ENCODE assay signal across 27 cellular contexts in the genomic region with DNA sequence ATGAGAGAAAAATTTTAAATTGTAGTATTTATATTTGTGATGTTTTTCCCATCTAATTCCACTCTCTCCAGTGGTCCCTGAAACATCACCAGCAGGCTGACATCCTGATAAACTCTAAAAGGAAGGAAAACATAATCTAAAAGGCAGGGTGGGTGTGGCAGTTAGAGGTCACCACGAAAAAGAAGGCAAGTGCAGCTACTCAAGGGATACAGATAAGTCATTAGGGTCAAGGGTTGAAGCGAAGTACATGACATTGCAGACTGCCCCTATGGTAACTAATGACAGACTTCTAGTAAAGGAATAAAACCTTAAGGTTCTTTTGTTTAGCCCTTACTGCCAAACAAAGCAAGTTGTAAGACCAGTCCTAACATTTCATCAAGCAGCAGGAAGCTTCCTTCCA. TPM values are rescaled to one million over a fixed set of nuclear protein-coding genes. Genes with fewer than 3 reads are reported as not detected.
A peak's percentile ranks its signal among the peaks of the same experiment; 100 is the strongest.
DNase-seq lines count a peak whose midpoint lies in the region; ATAC-seq, FAIRE-seq and TF ChIP-seq lines count a peak whose summit lies in the region.
"Had no signal": no experiment of that assay in that cellular context is flagged by ENCODE, and none has a peak within 500 bp of the region (broad histone marks: within the 10 kb centered on the region; RNA-seq: fewer than 3 reads in every experiment).

No MANE protein-coding gene starts in this region.

- TF ChIP-seq POLR2A in HepG2 (IDR thresholded peaks at IDR 0.05; ENCODE audit: insufficient read depth in 1 of 2, low read depth in 2 of 2, low read length in 2 of 2) = no peak

- no peak for TF ChIP-seq CTCF in liver (IDR thresholded peaks at IDR 0.05; ENCODE audit: low read depth, low read length, missing input control)
- TF ChIP-seq CTCF in HepG2 (CRISPR knock-in tag; IDR thresholded peaks at IDR 0.05) = no peak
- no peak for TF ChIP-seq CTCF in dorsolateral prefrontal cortex (IDR thresholded peaks at IDR 0.05 in 54 of 56, conservative IDR thresholded peaks at IDR 0.05 in 2 of 56; ENCODE audit: low read depth in 1 of 56, partially characterized antibody in 56 of 56)
- TF ChIP-seq CTCF in upper lobe of right lung (IDR thresholded peaks at IDR 0.05) = no peak

- H3K4me3 ChIP-seq in liver (ENCODE audit: low read depth in 1 of 3, low read length in 3 of 3) = no peak overlapping the region
- no peak overlapping the region for H3K4me3 ChIP-seq in HepG2 (replicated peaks in 1 of 3; ENCODE audit: insufficient read depth in 1 of 3, low read depth in 2 of 3, low read length in 3 of 3)
- H3K4me3 ChIP-seq in dorsolateral prefrontal cortex = no peak overlapping the region
- no peak overlapping the region for H3K4me3 ChIP-seq in upper lobe of right lung
- H3K4me3 ChIP-seq: BLaER1 treated with 17β-estradiol and CSF1 and Interleukin-3, amounts not matched to agents 10 nM and 100 nM; GM23338 had no signal

- no TSS peak for BruUV-seq in HepG2 (replicated peaks; lab: Mats Ljungman, UMichigan)

- FAIRE-seq in HepG2 (lab: Jason Lieb, UNC) = no peak
- FAIRE-seq: GM18507, RCC 7860 had no signal

- H3K36me3 ChIP-seq in liver (ENCODE audit: control insufficient read depth in 4 of 4, insufficient read depth in 3 of 4, low read depth in 1 of 4, low read length in 3 of 4) (peaks cover 0 to 8% (median 3%) of the 10 kb centered on the region in 4 donors), HepG2 (replicated peaks in 1 of 2; ENCODE audit: control insufficient read depth in 1 of 2, insufficient read depth in 2 of 2, low read length in 2 of 2) (peaks cover 0 to 13% of the 10 kb centered on the region in 2 experiments; a peak in 3 of 5 replicates), upper lobe of right lung (peaks cover 39% of the 10 kb centered on the region)

- H2AFZ ChIP-seq in HepG2 (ENCODE audit: low read length) = no peak overlapping the region
- H2AFZ ChIP-seq: GM23338 had no signal

- 60% methylated on average over 2 of the region's 2 CpGs for WGBS in liver
- WGBS in HepG2 (ENCODE audit: low lambda C conversion rate) = 67% methylated on average over 2 of the region's 2 CpGs

- CTCF ChIA-PET in HepG2 (lab: Yijun Ruan, JAX; ENCODE audit: low intra/inter-chr PET ratio, low total read pairs) = no interaction called here

- H3K79me2 ChIP-seq in HepG2 (ENCODE audit: insufficient read depth, low read length) = no peaks in the 10 kb centered on the region

- H3K27ac ChIP-seq in liver (ENCODE audit: low read depth in 1 of 2, low read length in 2 of 2) = peak overlapping the region in 1 of 2 donors; percentile 46
- H3K27ac ChIP-seq in HepG2 (ENCODE audit: extremely low read length, insufficient read depth, low read length) = no peak overlapping the region
- H3K27ac ChIP-seq in dorsolateral prefrontal cortex = peak overlapping the region; percentile 43 to 99 (median 93)
- H3K27ac ChIP-seq in upper lobe of right lung = peak overlapping the region; percentile 7
- H3K27ac ChIP-seq: BLaER1 treated with 17β-estradiol and CSF1 and Interleukin-3, amounts not matched to agents 10 nM and 100 nM; HL-60 had no signal

- no peak for ATAC-seq in HepG2
- ATAC-seq in left lobe of liver = peak; percentile 40
- no peak for ATAC-seq in upper lobe of right lung
- ATAC-seq: GM23338, Right ventricle myocardium inferior had no signal

- DNase-seq in HepG2 (ENCODE audit: low spot score) = no peak
- no peak for DNase-seq in dorsolateral prefrontal cortex
- DNase-seq in left lobe of liver (ENCODE audit: low spot score) = no peak
- no peak for DNase-seq in upper lobe of right lung
- DNase-seq in hippocampal formation (lab: John Stamatoyannopoulos, UW) = no peak
- DNase-seq in NCI-H2196 treated with DMSO at 0.1 percent for 48 hours (lab: John Stamatoyannopoulos, UW; ENCODE audit: unreplicated experiment) = no peak
- DNase-seq in stimulated activated CD4-positive, alpha-beta T cell treated with anti-CD3 and anti-CD28 coated beads, Interleukin-15, amount 100 ng/mL, for 24 hours = no peak
- DNase-seq: 8988T; Calu3; CD8-positive, alpha-beta memory T cell; GDM1; HCEC 1CT; KG1; NCI-H1092 treated with DMSO at 0.1 percent for 48 hours; NCI-H146; NCI-H2029; NCI-H226; NCI-H524; NCI-H82; OCI-M1 had no signal

- POLR2A ChIA-PET in HepG2 (lab: Yijun Ruan, JAX) = interaction anchor here (1.9 kb wide), 1 partner anchor 29 kb away, joined by 5 read pairs; no protein-coding TSS in a partner anchor

- no peak for TF ChIP-seq RAD21 in liver (IDR thresholded peaks at IDR 0.05)
- TF ChIP-seq RAD21 in HepG2 (CRISPR knock-in tag; IDR thresholded peaks at IDR 0.05) = no peak

- no peaks in the 10 kb centered on the region for H4K20me1 ChIP-seq in HepG2 (ENCODE audit: insufficient read depth, low read length)
- H4K20me1 ChIP-seq: BLaER1 treated with 17β-estradiol and CSF1 and Interleukin-3, amounts not matched to agents 10 nM and 100 nM had no signal

- H3K4me1 ChIP-seq in liver (ENCODE audit: control insufficient read depth in 4 of 4, insufficient read depth in 4 of 4, low read length in 3 of 4) = peaks cover 2 to 15% (median 4%) of the 10 kb centered on the region in 4 donors
- H3K4me1 ChIP-seq in HepG2 (ENCODE audit: insufficient read depth, low read length) = peaks cover 55% of the 10 kb centered on the region
- no peaks in the 10 kb centered on the region for H3K4me1 ChIP-seq in upper lobe of right lung

- TF ChIP-seq EP300 in HepG2 (IDR thresholded peaks at IDR 0.05; ENCODE audit: low read depth in 2 of 2, low read length in 2 of 2) = no peak
- TF ChIP-seq EP300 in HepG2 (CRISPR knock-in tag; IDR thresholded peaks at IDR 0.05; ENCODE audit: borderline replicate concordance) = no peak

- intact Hi-C loops in HepG2 (cut with micrococcal nuclease; ENCODE audit: unreplicated experiment) (no loop called here), dorsolateral prefrontal cortex (cut with DNase I) (no loop called here), upper lobe of right lung (cut with DNase I) (no loop called here)

- no peaks in the 10 kb centered on the region for H3K9me3 ChIP-seq in liver (ENCODE audit: control insufficient read depth in 4 of 4, low read length in 3 of 4)
- H3K9me3 ChIP-seq in HepG2 (ENCODE audit: low read length) = no peaks in the 10 kb centered on the region
- no peaks in the 10 kb centered on the region for H3K9me3 ChIP-seq in upper lobe of right lung
- H3K9me3 ChIP-seq: BLaER1 treated with 17β-estradiol and CSF1 and Interleukin-3, amounts not matched to agents 10 nM and 100 nM had no signal

- in situ Hi-C loops in HepG2 (cut with HindIII; ENCODE audit: extremely low pct_ligation_motif_present, low pct_unique_long_range_greater_than_20kb) = no loop called here

- no peaks in the 10 kb centered on the region for H3K27me3 ChIP-seq in liver (ENCODE audit: control insufficient read depth in 4 of 4, insufficient read depth in 4 of 4, low read length in 3 of 4)
- no peaks in the 10 kb centered on the region for H3K27me3 ChIP-seq in HepG2 (ENCODE audit: control insufficient read depth in 1 of 2, insufficient read depth in 2 of 2, low read length in 2 of 2)
- no peaks in the 10 kb centered on the region for H3K27me3 ChIP-seq in dorsolateral prefrontal cortex
- no peaks in the 10 kb centered on the region for H3K27me3 ChIP-seq in upper lobe of right lung

- no peak overlapping the region for H3K9ac ChIP-seq in liver (ENCODE audit: low read depth in 1 of 2, low read length in 2 of 2)
- no peak overlapping the region for H3K9ac ChIP-seq in HepG2 (ENCODE audit: insufficient read depth, low read depth, low read length)
- H3K9ac ChIP-seq: BLaER1 treated with 17β-estradiol and CSF1 and Interleukin-3, amounts not matched to agents 10 nM and 100 nM had no signal

- H3K4me2 ChIP-seq in HepG2 (ENCODE audit: low read depth, low read length) = no peak overlapping the region
- H3K4me2 ChIP-seq: BLaER1 treated with 17β-estradiol and CSF1 and Interleukin-3, amounts not matched to agents 10 nM and 100 nM; GM23338 had no signal

RNA-seq across cellular contexts. Expression of a gene that starts 6.0 kb away (rescaled TPM):
- total RNA-seq in liver (1 to 10 TPM; 3.0 to 4.4 TPM), HepG2 (2016; rRNA removed; fragmentation: Illumina TruSeq; extraction: Trizol) (36.7 and 44.9 TPM in 2 replicates), dorsolateral prefrontal cortex (10 to 100 TPM in 101 of 120 experiments, 1 to 10 TPM in 19; 4.0 to 49.8 (median 16.7) TPM), left lobe of liver (3.8 TPM), upper lobe of right lung (11.7 TPM)
- polyA plus RNA-seq in liver (1 to 10 TPM; 3.6 to 4.3 TPM), HepG2 (2011; rRNA removed) (47.6 and 68.2 TPM in 2 replicates)
- 9.7 and 12.6 TPM in 2 replicates for total RNA-seq in HepG2 (2016; cell fraction: cytosol; rRNA removed; fragmentation: Illumina TruSeq; extraction: Trizol; ENCODE audit: low read depth)
- 36.6 and 45.1 TPM in 2 replicates for total RNA-seq in HepG2 (2016; cell fraction: insoluble cytoplasmic fraction; rRNA removed; fragmentation: Illumina TruSeq; extraction: Trizol)
- total RNA-seq in HepG2 (2016; cell fraction: membrane; rRNA removed; fragmentation: Illumina TruSeq; extraction: Trizol) = 19.2 and 21.1 TPM in 2 replicates
- total RNA-seq in HepG2 (2016; cell fraction: nucleus; rRNA removed; fragmentation: Illumina TruSeq; extraction: Trizol) = 32.6 and 38.5 TPM in 2 replicates
- 25.3 and 33.8 TPM in 2 replicates for polyA plus RNA-seq in HepG2 (2011; cell fraction: cytosol; rRNA removed)
- polyA plus RNA-seq in HepG2 (2011; cell fraction: nucleus; rRNA removed) = 67.5 and 93.8 TPM in 2 replicates
- 33.0 and 40.9 TPM in 2 replicates for polyA plus RNA-seq in HepG2 (2012)
- polyA plus RNA-seq in HepG2 (2016; cell fraction: cytosol; fragmentation: Illumina TruSeq; extraction: Trizol; ENCODE audit: low read depth) = 6.4 and 9.5 TPM in 2 replicates
- polyA plus RNA-seq in HepG2 (2016; cell fraction: insoluble cytoplasmic fraction; fragmentation: Illumina TruSeq; extraction: Trizol; ENCODE audit: low read depth) = 47.8 and 50.1 TPM in 2 replicates
- polyA plus RNA-seq in HepG2 (2016; cell fraction: membrane; fragmentation: Illumina TruSeq; extraction: Trizol; ENCODE audit: low read depth) = 12.9 and 17.9 TPM in 2 replicates
- 62.7 and 63.1 TPM in 2 replicates for polyA plus RNA-seq in HepG2 (2016; cell fraction: nucleus; fragmentation: Illumina TruSeq; extraction: Trizol; ENCODE audit: insufficient read depth, low read depth)
- 1.7 and 17.2 TPM in 2 replicates for polyA minus RNA-seq in HepG2 (2011; rRNA and poly(A)+ RNA removed; ENCODE audit: low replicate concordance)
- polyA minus RNA-seq in HepG2 (2011; cell fraction: cytosol; rRNA and poly(A)+ RNA removed) = 22.9 and 23.5 TPM in 2 replicates
- 56.4 and 60.9 TPM in 2 replicates for polyA minus RNA-seq in HepG2 (2011; cell fraction: nucleus; rRNA and poly(A)+ RNA removed)

RNA-seq across cellular contexts. Expression of a gene that starts 36.5 kb away (rescaled TPM):
- total RNA-seq in liver = under 1 TPM; 0.08 to 0.23 TPM
- polyA plus RNA-seq in liver = under 1 TPM in 1 of 2 donors, not detected in 1; 0.63 TPM
- total RNA-seq in HepG2 (2016; rRNA removed; fragmentation: Illumina TruSeq; extraction: Trizol) = 0.21 and 0.22 TPM in 2 replicates
- total RNA-seq in HepG2 (2016; cell fraction: cytosol; rRNA removed; fragmentation: Illumina TruSeq; extraction: Trizol; ENCODE audit: low read depth) = 0.18 TPM in 1 of 2 replicates, not detected in the other
- 0.19 and 0.21 TPM in 2 replicates for total RNA-seq in HepG2 (2016; cell fraction: insoluble cytoplasmic fraction; rRNA removed; fragmentation: Illumina TruSeq; extraction: Trizol)
- 0.07 and 0.12 TPM in 2 replicates for total RNA-seq in HepG2 (2016; cell fraction: membrane; rRNA removed; fragmentation: Illumina TruSeq; extraction: Trizol)
- total RNA-seq in HepG2 (2016; cell fraction: nucleus; rRNA removed; fragmentation: Illumina TruSeq; extraction: Trizol) = 0.16 and 0.28 TPM in 2 replicates
- 0.09 and 0.12 TPM in 2 replicates for polyA plus RNA-seq in HepG2 (2011; rRNA removed)
- polyA plus RNA-seq in HepG2 (2011; cell fraction: cytosol; rRNA removed) = 0.01 and 0.05 TPM in 2 replicates
- polyA plus RNA-seq in HepG2 (2011; cell fraction: nucleus; rRNA removed) = 0.19 TPM in 2 replicates
- polyA plus RNA-seq in HepG2 (2012) = 0.24 and 0.25 TPM in 2 replicates
- polyA plus RNA-seq in HepG2 (2016; cell fraction: cytosol; fragmentation: Illumina TruSeq; extraction: Trizol; ENCODE audit: low read depth) = not detected in 2 replicates
- polyA plus RNA-seq in HepG2 (2016; cell fraction: insoluble cytoplasmic fraction; fragmentation: Illumina TruSeq; extraction: Trizol; ENCODE audit: low read depth) = 0.09 and 0.19 TPM in 2 replicates
- 0.07 TPM in 1 of 2 replicates, not detected in the other for polyA plus RNA-seq in HepG2 (2016; cell fraction: membrane; fragmentation: Illumina TruSeq; extraction: Trizol; ENCODE audit: low read depth)
- polyA plus RNA-seq in HepG2 (2016; cell fraction: nucleus; fragmentation: Illumina TruSeq; extraction: Trizol; ENCODE audit: insufficient read depth, low read depth) = 0.37 and 0.72 TPM in 2 replicates
- 0.10 TPM in 1 of 2 replicates, not detected in the other for polyA minus RNA-seq in HepG2 (2011; rRNA and poly(A)+ RNA removed; ENCODE audit: low replicate concordance)
- not detected in 2 replicates for polyA minus RNA-seq in HepG2 (2011; cell fraction: cytosol; rRNA and poly(A)+ RNA removed)
- 0.26 and 0.37 TPM in 2 replicates for polyA minus RNA-seq in HepG2 (2011; cell fraction: nucleus; rRNA and poly(A)+ RNA removed)
- total RNA-seq in dorsolateral prefrontal cortex = 1 to 10 TPM in 104 of 120 experiments, under 1 TPM in 16; 0.60 to 4.5 (median 1.5) TPM
- 0.05 TPM for total RNA-seq in left lobe of liver
- 0.52 TPM for total RNA-seq in upper lobe of right lung
- total RNA-seq: CD8-positive, alpha-beta memory T cell had no signal
